Comparison of ENCODE assay signal across 17 cellular contexts in the genomic region with DNA sequence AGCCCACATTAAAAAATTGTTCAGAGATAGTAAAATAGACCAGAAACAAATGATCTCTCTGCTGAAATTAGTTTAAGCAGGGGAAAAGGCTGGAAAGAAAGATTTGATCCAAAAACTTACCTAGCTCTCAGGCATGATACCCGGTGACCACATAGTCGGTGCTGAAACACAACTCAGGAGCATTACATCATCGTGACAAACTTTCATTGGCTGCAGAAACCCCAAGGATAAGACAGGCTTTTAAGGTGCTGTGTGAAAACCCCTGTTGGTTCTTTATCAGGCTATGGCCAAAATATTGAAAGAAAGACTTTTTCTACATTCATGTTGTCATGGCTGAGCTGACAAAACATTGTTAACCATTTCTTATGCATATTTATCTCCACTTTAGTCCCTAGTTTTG.
DNase-seq lines count a peak whose midpoint lies in the region; ATAC-seq and TF ChIP-seq lines count a peak whose summit lies in the region.
"Had no signal": no experiment of that assay in that cellular context is flagged by ENCODE, and none has a peak within 500 bp of the region (broad histone marks: within the 10 kb centered on the region; RNA-seq: fewer than 3 reads in every experiment).

No MANE protein-coding gene starts in this region.

- no peak overlapping the region for H2BK120ac ChIP-seq in neuronal stem cell (ENCODE audit: low read depth, low read length)

- H2BK12ac ChIP-seq in neuronal stem cell (ENCODE audit: low read length), result no peak overlapping the region

- H3K27ac Mint-ChIP-seq in MCF 10A (ENCODE audit: low read depth, unreplicated experiment), result no peak overlapping the region
- H3K27ac Mint-ChIP-seq: activated CD8-positive, alpha-beta memory T cell treated with anti-CD3 and anti-CD28 coated beads, Interleukin-2, amount 10 ng/mL, durations not matched to agents 7 days and 5 days; CD4-positive, alpha-beta T cell had no signal

- intact Hi-C loops in MCF 10A (cut with micrococcal nuclease), result no loop called here
- intact Hi-C loops in breast epithelium (cut with DNase I; ENCODE audit: low total_unique reads), result no loop called here

- no peak overlapping the region for H2BK15ac ChIP-seq in neuronal stem cell (ENCODE audit: low read length)

- no peak overlapping the region for H3K18ac ChIP-seq in neuronal stem cell (ENCODE audit: low read length)

- no peak overlapping the region for H4K8ac ChIP-seq in neuronal stem cell (ENCODE audit: low read depth, low read length)

- H3K4ac ChIP-seq in neuronal stem cell (ENCODE audit: low read length), result no peak overlapping the region

- no peaks in the 10 kb centered on the region for H3K79me1 ChIP-seq in neuronal stem cell (ENCODE audit: low read depth, low read length)

- no TSS peak for BruUV-seq in MCF 10A (replicated peaks; lab: Mats Ljungman, UMichigan)

- H4K91ac ChIP-seq in neuronal stem cell (ENCODE audit: low read depth, low read length, poor library complexity), result no peak overlapping the region

- H3K27me3 ChIP-seq in breast epithelium, result no peaks in the 10 kb centered on the region
- H3K27me3 ChIP-seq in endocrine pancreas (ENCODE audit: control insufficient read depth, insufficient read depth, low read length), result no peaks in the 10 kb centered on the region
- H3K27me3 ChIP-seq in neuronal stem cell (ENCODE audit: control insufficient read depth in 3 of 3, insufficient read depth in 3 of 3, low read depth in 1 of 3, low read length in 3 of 3), result no peaks in the 10 kb centered on the region
- H3K27me3 ChIP-seq: ascending aorta, sigmoid colon had no signal

- TF ChIP-seq CTCF in MCF 10A (IDR thresholded peaks at IDR 0.05; ENCODE audit: unreplicated experiment) (no peak), breast epithelium (IDR thresholded peaks at IDR 0.05) (no peak)

- H2AK5ac ChIP-seq in neuronal stem cell (ENCODE audit: low read depth, low read length), result no peak overlapping the region

- DNase-seq in MCF 10A (ENCODE audit: unreplicated experiment) (peak; percentile 6), breast epithelium (ENCODE audit: low spot score in 2 of 2) (no peak), OCI-M1 (lab: John Stamatoyannopoulos, UW) (peak; percentile 14), neuronal stem cell (ENCODE audit: low spot score) (no peak), HT-29 (ENCODE audit: low spot score) (no peak), NCI-H82 treated with DMSO at 0.1 percent for 48 hours (lab: John Stamatoyannopoulos, UW; ENCODE audit: unreplicated experiment) (no peak)
- DNase-seq: activated CD8-positive, alpha-beta memory T cell treated with anti-CD3 and anti-CD28 coated beads, Interleukin-2, amount 10 ng/mL, durations not matched to agents 7 days and 5 days; activated gamma-delta T cell; CD4-positive, alpha-beta T cell; cortex of kidney; islet precursor cell; midbrain; sigmoid colon; stimulated activated CD4-positive, alpha-beta T cell treated with anti-CD3 and anti-CD28 coated beads, Interleukin-2, amount 100 ng/mL, for 24 hours had no signal

- WGBS in neuronal stem cell (ENCODE audit: extremely low coverage in 2 of 2, insufficient read length in 2 of 2, insufficient replicate concordance in 1 of 2), 2 donors, result no CpG with 5 or more reads among the region's 3 CpGs

- H2BK5ac ChIP-seq in neuronal stem cell (ENCODE audit: low read length), result no peak overlapping the region

- H3K4me1 ChIP-seq in breast epithelium (no peaks in the 10 kb centered on the region), endocrine pancreas (ENCODE audit: control insufficient read depth, insufficient read depth, low read length) (peaks cover 7% of the 10 kb centered on the region), neuronal stem cell (ENCODE audit: control insufficient read depth in 2 of 2, insufficient read depth in 1 of 2, low read depth in 1 of 2, low read length in 2 of 2) (peaks cover 2 to 13% of the 10 kb centered on the region in 2 donors)

- peaks cover 8% of the 10 kb centered on the region for H3K9me3 Mint-ChIP-seq in MCF 10A (ENCODE audit: unreplicated experiment)
- H3K9me3 Mint-ChIP-seq: CD4-positive, alpha-beta T cell had no signal

- no peak overlapping the region for H3K4me3 ChIP-seq in breast epithelium
- peak overlapping the region; percentile 54 for H3K4me3 ChIP-seq in endocrine pancreas (ENCODE audit: control insufficient read depth, insufficient read depth, low read length)
- no peak overlapping the region for H3K4me3 ChIP-seq in neuronal stem cell (ENCODE audit: low read length in 2 of 2)
- H3K4me3 ChIP-seq: ascending aorta, sigmoid colon had no signal

- TF ChIP-seq POLR2A in breast epithelium (IDR thresholded peaks at IDR 0.05), result no peak

- POLR2A ChIA-PET in MCF 10A (lab: Yijun Ruan, JAX), result interaction anchor here (0.6 kb wide), 1 partner anchor 575 kb away, joined by 3 read pairs; no protein-coding TSS in a partner anchor

- H3K27ac ChIP-seq in breast epithelium, result no peak overlapping the region
- no peak overlapping the region for H3K27ac ChIP-seq in neuronal stem cell (replicated peaks; ENCODE audit: low read length)
- H3K27ac ChIP-seq: ascending aorta, sigmoid colon had no signal

- H3K9me3 ChIP-seq in breast epithelium, result no peaks in the 10 kb centered on the region
- H3K9me3 ChIP-seq in endocrine pancreas (ENCODE audit: control insufficient read depth, low read length), result no peaks in the 10 kb centered on the region
- H3K9me3 ChIP-seq in neuronal stem cell (replicated peaks in 1 of 2; ENCODE audit: control insufficient read depth in 2 of 2, insufficient read depth in 1 of 2, low read depth in 1 of 2, low read length in 2 of 2), result no peaks in the 10 kb centered on the region
- H3K9me3 ChIP-seq: ascending aorta, sigmoid colon had no signal

- CTCF ChIA-PET in MCF 10A (lab: Yijun Ruan, JAX), result interaction anchor here (1.7 kb wide), 1 partner anchor 914 kb away, joined by 5 read pairs; no protein-coding TSS in a partner anchor

- ATAC-seq in HG02763 (IDR thresholded peaks at IDR 0.05; ENCODE audit: unreplicated experiment), result no peak
- ATAC-seq: activated CD8-positive, alpha-beta memory T cell treated with anti-CD3 and anti-CD28 coated beads, Interleukin-2, amount 10 ng/mL, durations not matched to agents 7 days and 5 days had no signal

- H3K36me3 ChIP-seq in breast epithelium (no peaks in the 10 kb centered on the region), endocrine pancreas (ENCODE audit: control insufficient read depth, insufficient read depth, low read length) (no peaks in the 10 kb centered on the region), neuronal stem cell (replicated peaks in 1 of 2; ENCODE audit: control insufficient read depth in 2 of 2, insufficient read depth in 2 of 2, low read length in 2 of 2) (no peaks in the 10 kb centered on the region)
- H3K36me3 ChIP-seq: ascending aorta, sigmoid colon had no signal

- H2AFZ ChIP-seq in neuronal stem cell (ENCODE audit: low read length), result peak overlapping the region; percentile 57

- no peak overlapping the region for H3K14ac ChIP-seq in neuronal stem cell (ENCODE audit: low read length)

- H3K9ac ChIP-seq in endocrine pancreas (ENCODE audit: control insufficient read depth, insufficient read depth, low read length) (no peak overlapping the region), neuronal stem cell (ENCODE audit: low read depth, low read length, poor library complexity) (no peak overlapping the region)

- no peak overlapping the region for H3K23ac ChIP-seq in neuronal stem cell (ENCODE audit: low read depth, low read length, poor library complexity)

- H3K36me3 Mint-ChIP-seq in MCF 10A (ENCODE audit: insufficient read depth, unreplicated experiment), result no peaks in the 10 kb centered on the region

- no peaks in the 10 kb centered on the region for H3K4me1 Mint-ChIP-seq in MCF 10A (ENCODE audit: insufficient read depth, unreplicated experiment)

- H3K4me2 ChIP-seq in neuronal stem cell (ENCODE audit: insufficient read depth, low read length, poor library complexity, severe bottlenecking), result no peak overlapping the region

- no peak overlapping the region for H3K4me3 Mint-ChIP-seq in MCF 10A (ENCODE audit: unreplicated experiment)
- H3K4me3 Mint-ChIP-seq: activated CD8-positive, alpha-beta memory T cell treated with anti-CD3 and anti-CD28 coated beads, Interleukin-2, amount 10 ng/mL, durations not matched to agents 7 days and 5 days; CD4-positive, alpha-beta T cell had no signal

- no peaks in the 10 kb centered on the region for H3K27me3 Mint-ChIP-seq in MCF 10A (ENCODE audit: insufficient read depth, unreplicated experiment)
- H3K27me3 Mint-ChIP-seq: activated CD8-positive, alpha-beta memory T cell treated with anti-CD3 and anti-CD28 coated beads, Interleukin-2, amount 10 ng/mL, durations not matched to agents 7 days and 5 days; CD4-positive, alpha-beta T cell had no signal

Comparison
In these comparisons a context has a peak if more than half of its experiments do, and no peak if none do; other contexts are left out.
1. DNase-seq: peak in MCF 10A (single experiment) and OCI-M1 (single experiment); none in breast epithelium (0 of 2), neuronal stem cell (single experiment), HT-29 (single experiment) and NCI-H82 treated with DMSO at 0.1 percent for 48 hours (single experiment).